In the genomic region with DNA sequence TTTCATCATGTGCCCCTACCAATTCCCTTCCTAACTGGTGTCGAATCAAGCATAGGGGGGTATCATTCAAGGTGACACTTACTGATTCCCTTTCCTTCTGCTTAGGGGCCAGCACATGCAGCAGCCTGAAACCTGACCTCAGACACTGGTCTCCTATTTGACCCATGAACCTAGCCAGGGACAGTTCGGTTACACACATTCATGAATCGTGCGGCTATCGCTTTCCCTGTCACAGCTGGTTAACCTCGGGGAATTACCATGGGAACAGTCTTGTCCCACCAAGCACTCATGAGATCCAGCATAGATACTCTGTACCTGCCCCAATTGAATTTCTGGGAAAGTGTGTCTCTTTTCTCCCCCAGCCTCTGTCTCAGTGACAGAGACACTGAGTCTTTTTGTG, we compare ENCODE assay signal across 20 cellular contexts.
"Had no signal": no experiment of that assay in that cellular context is flagged by ENCODE, and none has a peak within 500 bp of the region (broad histone marks: within the 10 kb centered on the region; RNA-seq: fewer than 3 reads in every experiment).

No MANE protein-coding gene starts in this region.

- DNase-seq: dermis blood vessel endothelial cell; effector memory CD4-positive, alpha-beta T cell; foreskin keratinocyte; kidney; left colon; left ventricle myocardium superior; lower lobe of right lung; naive thymus-derived CD8-positive, alpha-beta T cell; occipital lobe; pancreas; right cardiac atrium; sigmoid colon; stimulated activated CD4-positive, alpha-beta T cell treated with anti-CD3 and anti-CD28 coated beads, Interleukin-2, amount 100 ng/mL, for 24 hours; stimulated activated CD4-positive, alpha-beta T cell treated with anti-CD3 and anti-CD28 coated beads, Interleukin-4, amount 100 ng/mL, for 24 hours; stimulated activated naive CD4-positive, alpha-beta T cell treated with Interleukin-2 at 50 U/mL for 16 hours; stomach; trophoblast cell had no signal

- H3K27me3 Mint-ChIP-seq: naive thymus-derived CD8-positive, alpha-beta T cell; progenitor cell of endocrine pancreas had no signal

- FAIRE-seq: endothelial cell of umbilical vein, kidney, pancreas had no signal

- ATAC-seq: foreskin keratinocyte; left colon; left ventricle myocardium superior; lower lobe of right lung; naive thymus-derived CD8-positive, alpha-beta T cell; pancreas; right cardiac atrium; stimulated activated effector memory CD8-positive, alpha-beta T cell treated with anti-CD3 and anti-CD28 coated beads, Interleukin-12 subunit alpha, Interleukin-12 subunit beta, amount 100 ng/mL, for 72 hours had no signal

- H3K9me3 Mint-ChIP-seq: naive thymus-derived CD8-positive, alpha-beta T cell; stimulated activated effector memory CD8-positive, alpha-beta T cell treated with anti-CD3 and anti-CD28 coated beads, Interleukin-12 subunit alpha, Interleukin-12 subunit beta, amount 100 ng/mL, for 72 hours had no signal

- H3K4me3 Mint-ChIP-seq: naive thymus-derived CD8-positive, alpha-beta T cell; stimulated activated effector memory CD8-positive, alpha-beta T cell treated with anti-CD3 and anti-CD28 coated beads, Interleukin-12 subunit alpha, Interleukin-12 subunit beta, amount 100 ng/mL, for 72 hours had no signal

- H3K36me3 Mint-ChIP-seq: naive thymus-derived CD8-positive, alpha-beta T cell; stimulated activated effector memory CD8-positive, alpha-beta T cell treated with anti-CD3 and anti-CD28 coated beads, Interleukin-12 subunit alpha, Interleukin-12 subunit beta, amount 100 ng/mL, for 72 hours had no signal

- H3K4me1 Mint-ChIP-seq: naive thymus-derived CD8-positive, alpha-beta T cell; stimulated activated effector memory CD8-positive, alpha-beta T cell treated with anti-CD3 and anti-CD28 coated beads, Interleukin-12 subunit alpha, Interleukin-12 subunit beta, amount 100 ng/mL, for 72 hours had no signal

- H3K27ac Mint-ChIP-seq: naive thymus-derived CD8-positive, alpha-beta T cell; progenitor cell of endocrine pancreas; stimulated activated effector memory CD8-positive, alpha-beta T cell treated with anti-CD3 and anti-CD28 coated beads, Interleukin-12 subunit alpha, Interleukin-12 subunit beta, amount 100 ng/mL, for 72 hours had no signal
